In genomic region chr7:148084138-148084537, GRCh38 we compare ENCODE assay signal across 8 cellular contexts.
A peak's percentile ranks its signal among the peaks of the same experiment; 100 is the strongest.
DNase-seq lines count a peak whose midpoint lies in the region; ATAC-seq and TF ChIP-seq lines count a peak whose summit lies in the region.

No MANE protein-coding gene starts in this region.

- H3K27me3 ChIP-seq in lower lobe of right lung (ENCODE audit: low read depth) = no peaks in the 10 kb centered on the region

- no peak overlapping the region for H3K4me3 Mint-ChIP-seq in chondrocyte (ENCODE audit: unreplicated experiment)
- H3K4me3 Mint-ChIP-seq in activated T-helper 2 cell treated with anti-CD3 and anti-CD28 coated beads, Interferon-gamma antibody, Interleukin-2, Interleukin-4, amounts not matched to agents 10 μg/mL and 5 μg/mL and 100 μg/mL, durations not matched to agents 14 hours and 24 hours and 36 hours (ENCODE audit: low read depth) = no peak overlapping the region

- intact Hi-C loops in lower lobe of right lung (cut with DNase I) = no loop called here
- intact Hi-C loops in activated T-helper 2 cell treated with anti-CD3 and anti-CD28 coated beads, Interferon-gamma antibody, Interleukin-2, Interleukin-4, amounts not matched to agents 10 μg/mL and 5 μg/mL and 100 μg/mL, durations not matched to agents 14 hours and 24 hours and 36 hours (cut with micrococcal nuclease) = no loop called here

- H3K4me1 ChIP-seq in lower lobe of right lung = no peaks in the 10 kb centered on the region

- H3K27ac Mint-ChIP-seq in chondrocyte (ENCODE audit: unreplicated experiment) = no peak overlapping the region
- H3K27ac Mint-ChIP-seq in activated T-helper 2 cell treated with anti-CD3 and anti-CD28 coated beads, Interferon-gamma antibody, Interleukin-2, Interleukin-4, amounts not matched to agents 10 μg/mL and 5 μg/mL and 100 μg/mL, durations not matched to agents 14 hours and 24 hours and 36 hours = no peak overlapping the region

- H3K4me3 ChIP-seq in AG09309 (ENCODE audit: control insufficient read depth, low read depth, low read length) (no peak overlapping the region), GM12875 (ENCODE audit: low read depth, low read length) (no peak overlapping the region), lower lobe of right lung (no peak overlapping the region)

- peaks cover 2% of the 10 kb centered on the region for H3K36me3 Mint-ChIP-seq in chondrocyte (ENCODE audit: low read depth)
- H3K36me3 Mint-ChIP-seq in activated T-helper 2 cell treated with anti-CD3 and anti-CD28 coated beads, Interferon-gamma antibody, Interleukin-2, Interleukin-4, amounts not matched to agents 10 μg/mL and 5 μg/mL and 100 μg/mL, durations not matched to agents 14 hours and 24 hours and 36 hours (ENCODE audit: low read depth) = no peaks in the 10 kb centered on the region

- H3K9me3 ChIP-seq in lower lobe of right lung = no peaks in the 10 kb centered on the region

- peaks cover 13% of the 10 kb centered on the region for H3K9me3 Mint-ChIP-seq in chondrocyte (ENCODE audit: low read depth)
- H3K9me3 Mint-ChIP-seq in activated T-helper 2 cell treated with anti-CD3 and anti-CD28 coated beads, Interferon-gamma antibody, Interleukin-2, Interleukin-4, amounts not matched to agents 10 μg/mL and 5 μg/mL and 100 μg/mL, durations not matched to agents 14 hours and 24 hours and 36 hours = no peaks in the 10 kb centered on the region

- H3K36me3 ChIP-seq in lower lobe of right lung = no peaks in the 10 kb centered on the region

- peaks cover 24% of the 10 kb centered on the region for H3K4me1 Mint-ChIP-seq in chondrocyte (ENCODE audit: low read depth)
- H3K4me1 Mint-ChIP-seq in activated T-helper 2 cell treated with anti-CD3 and anti-CD28 coated beads, Interferon-gamma antibody, Interleukin-2, Interleukin-4, amounts not matched to agents 10 μg/mL and 5 μg/mL and 100 μg/mL, durations not matched to agents 14 hours and 24 hours and 36 hours (ENCODE audit: low read depth) = no peaks in the 10 kb centered on the region

- DNase-seq in AG09309 (ENCODE audit: low read depth) (peak; percentile 28), HuH-7 (ENCODE audit: low spot score) (peak; percentile 26), NOMO-1 treated with DMSO at 0.1 percent for 48 hours (lab: John Stamatoyannopoulos, UW; ENCODE audit: unreplicated experiment) (peak; percentile 29), chondrocyte (ENCODE audit: low spot score) (no peak), lower lobe of right lung (no peak)
- DNase-seq in activated T-helper 2 cell treated with anti-CD3 and anti-CD28 coated beads, Interferon-gamma antibody, Interleukin-2, Interleukin-4, amounts not matched to agents 10 μg/mL and 5 μg/mL and 100 μg/mL, durations not matched to agents 14 hours and 24 hours and 36 hours (ENCODE audit: low spot score) = no peak

- TF ChIP-seq CTCF in AG09309 (IDR thresholded peaks at IDR 0.05; ENCODE audit: control insufficient read depth, insufficient read depth, low read depth, low read length, missing control alignments) (peak; percentile 66), GM12875 (IDR thresholded peaks at IDR 0.05; ENCODE audit: borderline replicate concordance, insufficient read depth, low read depth, low read length) (peak; percentile 40; the same call in 1 of the 2 replicates), chondrocyte (IDR thresholded peaks at IDR 0.05) (peak; percentile 98), lower lobe of right lung (IDR thresholded peaks at IDR 0.05) (peak; percentile 61)

- ATAC-seq in lower lobe of right lung = peak; percentile 53 to 81
- no peak for ATAC-seq in HG02970 (IDR thresholded peaks at IDR 0.05; ENCODE audit: low FRiP score, unreplicated experiment)

- peaks cover 2% of the 10 kb centered on the region for H3K27me3 Mint-ChIP-seq in chondrocyte (ENCODE audit: low read depth)
- H3K27me3 Mint-ChIP-seq in activated T-helper 2 cell treated with anti-CD3 and anti-CD28 coated beads, Interferon-gamma antibody, Interleukin-2, Interleukin-4, amounts not matched to agents 10 μg/mL and 5 μg/mL and 100 μg/mL, durations not matched to agents 14 hours and 24 hours and 36 hours (ENCODE audit: low read depth) = no peaks in the 10 kb centered on the region

- no peak overlapping the region for H3K27ac ChIP-seq in lower lobe of right lung

Comparison
In these comparisons a context has a peak if more than half of its experiments do, and no peak if none do; other contexts are left out.
1. DNase-seq: peak in AG09309 (single experiment), HuH-7 (single experiment) and NOMO-1 treated with DMSO at 0.1 percent for 48 hours (single experiment); none in chondrocyte (single experiment), lower lobe of right lung (single experiment) and activated T-helper 2 cell treated with anti-CD3 and anti-CD28 coated beads, Interferon-gamma antibody, Interleukin-2, Interleukin-4, amounts not matched to agents 10 μg/mL and 5 μg/mL and 100 μg/mL, durations not matched to agents 14 hours and 24 hours and 36 hours (single experiment).
2. CTCF ChIP-seq: peak in every context shown above with its lines; median percentile 98 in chondrocyte; 66 in AG09309; 61 in lower lobe of right lung; 40 in GM12875.